Comparison of ENCODE assay signal across 9 cellular contexts in the genomic region with DNA sequence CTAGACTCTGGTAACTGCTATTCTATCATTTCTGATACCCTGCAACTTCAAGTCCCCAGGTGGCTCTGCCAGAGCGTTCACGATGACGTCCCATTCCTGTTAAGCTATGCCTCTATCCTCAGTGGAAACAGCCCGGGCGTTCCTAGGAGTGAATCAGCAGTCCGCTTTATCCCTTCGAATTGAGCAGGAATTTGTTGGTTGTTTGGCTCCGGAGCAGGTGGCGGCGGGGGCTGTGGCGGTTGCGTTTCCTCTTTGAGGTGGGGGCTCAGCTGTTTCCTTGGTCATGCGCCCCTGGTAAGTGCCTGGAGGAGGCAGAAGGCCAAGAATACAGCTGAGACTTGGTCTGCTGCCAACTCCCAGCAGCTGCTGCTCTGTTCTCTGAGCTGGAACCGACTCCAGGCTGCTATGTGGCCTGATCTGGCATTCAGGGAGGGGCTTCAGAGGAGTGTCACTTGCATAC. TPM values are rescaled to one million over a fixed set of nuclear protein-coding genes. Genes with fewer than 3 reads are reported as not detected.
A peak's percentile ranks its signal among the peaks of the same experiment; 100 is the strongest.
DNase-seq lines count a peak whose midpoint lies in the region; ATAC-seq and TF ChIP-seq lines count a peak whose summit lies in the region.
"Had no signal": no experiment of that assay in that cellular context is flagged by ENCODE, and none has a peak within 500 bp of the region (broad histone marks: within the 10 kb centered on the region; RNA-seq: fewer than 3 reads in every experiment).

No MANE protein-coding gene starts in this region.

- peaks cover 4 to 10% of the 10 kb centered on the region in 2 donors for H3K4me1 ChIP-seq in thyroid gland

- H3K36me3 Mint-ChIP-seq in activated naive CD4-positive, alpha-beta T cell treated with anti-CD3 and anti-CD28 coated beads, Interleukin-2, amount 10 ng/mL, durations not matched to agents 7 days and 5 days, result no peaks in the 10 kb centered on the region

- 4 to 8% methylated on average over 14 of the region's 14 CpGs for WGBS in thyroid gland, 2 donors

- H3K27ac Mint-ChIP-seq in activated naive CD4-positive, alpha-beta T cell treated with anti-CD3 and anti-CD28 coated beads, Interleukin-2, amount 10 ng/mL, durations not matched to agents 7 days and 5 days, result no peak overlapping the region

- CTCF ChIA-PET in activated naive CD4-positive, alpha-beta T cell treated with anti-CD3 and anti-CD28 coated beads, Interleukin-2, amount 10 ng/mL, durations not matched to agents 7 days and 5 days (lab: Charles Lee), result no interaction called here

- no peaks in the 10 kb centered on the region for H3K27me3 ChIP-seq in thyroid gland

- H3K36me3 ChIP-seq in thyroid gland, result no peaks in the 10 kb centered on the region

- DNase-seq in A172 (ENCODE audit: low spot score), result peak; percentile 46
- DNase-seq in NCI-H1417 (lab: John Stamatoyannopoulos, UW), result peak; percentile 75 to 92 (median 91)
- DNase-seq in islet precursor cell, result peak; percentile 69
- peak; percentile 88 to 93 for DNase-seq in thyroid gland
- DNase-seq in activated naive CD4-positive, alpha-beta T cell treated with anti-CD3 and anti-CD28 coated beads, Interleukin-2, amount 10 ng/mL, durations not matched to agents 7 days and 5 days, result no peak
- no peak for DNase-seq in activated CD4-positive, alpha-beta T cell treated with anti-CD3 and anti-CD28 coated beads, Interleukin-2, amount 50 U/mL, for 48 hours

- H3K27me3 Mint-ChIP-seq in activated naive CD4-positive, alpha-beta T cell treated with anti-CD3 and anti-CD28 coated beads, Interleukin-2, amount 10 ng/mL, durations not matched to agents 7 days and 5 days, result no peaks in the 10 kb centered on the region

- ATAC-seq in GM21723 (IDR thresholded peaks at IDR 0.05; ENCODE audit: unreplicated experiment), result peak; percentile 89

- intact Hi-C loops in thyroid gland (cut with DNase I), result no loop called here

- TF ChIP-seq CTCF in thyroid gland (IDR thresholded peaks at IDR 0.05), result no peak

- no peak overlapping the region for H3K4me3 Mint-ChIP-seq in activated naive CD4-positive, alpha-beta T cell treated with anti-CD3 and anti-CD28 coated beads, Interleukin-2, amount 10 ng/mL, durations not matched to agents 7 days and 5 days

- no peaks in the 10 kb centered on the region for H3K9me3 Mint-ChIP-seq in activated naive CD4-positive, alpha-beta T cell treated with anti-CD3 and anti-CD28 coated beads, Interleukin-2, amount 10 ng/mL, durations not matched to agents 7 days and 5 days

- H3K4me3 ChIP-seq in thyroid gland (replicated peaks in 1 of 3), result peak overlapping the region in 1 of 3 donors; percentile 4

- no peak for TF ChIP-seq POLR2A in thyroid gland (IDR thresholded peaks at IDR 0.05)

- no peaks in the 10 kb centered on the region for H3K4me1 Mint-ChIP-seq in activated naive CD4-positive, alpha-beta T cell treated with anti-CD3 and anti-CD28 coated beads, Interleukin-2, amount 10 ng/mL, durations not matched to agents 7 days and 5 days

- no peaks in the 10 kb centered on the region for H3K9me3 ChIP-seq in thyroid gland

- H3K27ac ChIP-seq in angular gyrus (ENCODE audit: low read depth, low read length) (peak overlapping the region; percentile 31), thyroid gland (peak overlapping the region; percentile 42 to 50 (median 48))

RNA-seq across cellular contexts. Expression of a gene that starts 25.2 kb away (rescaled TPM):
- total RNA-seq in A172 (2014; rRNA removed; shearing (Covaris generic)), result not detected in 2 replicates
- not detected for total RNA-seq in thyroid gland
- total RNA-seq: lower leg skin had no signal

Comparison
In these comparisons a context has a peak if more than half of its experiments do, and no peak if none do; other contexts are left out.
1. DNase-seq: peak in A172 (single experiment), NCI-H1417 (3 of 3), islet precursor cell (single experiment) and thyroid gland (2 of 2); none in activated naive CD4-positive, alpha-beta T cell treated with anti-CD3 and anti-CD28 coated beads, Interleukin-2, amount 10 ng/mL, durations not matched to agents 7 days and 5 days (single experiment) and activated CD4-positive, alpha-beta T cell treated with anti-CD3 and anti-CD28 coated beads, Interleukin-2, amount 50 U/mL, for 48 hours (0 of 2).